In the genomic region with DNA sequence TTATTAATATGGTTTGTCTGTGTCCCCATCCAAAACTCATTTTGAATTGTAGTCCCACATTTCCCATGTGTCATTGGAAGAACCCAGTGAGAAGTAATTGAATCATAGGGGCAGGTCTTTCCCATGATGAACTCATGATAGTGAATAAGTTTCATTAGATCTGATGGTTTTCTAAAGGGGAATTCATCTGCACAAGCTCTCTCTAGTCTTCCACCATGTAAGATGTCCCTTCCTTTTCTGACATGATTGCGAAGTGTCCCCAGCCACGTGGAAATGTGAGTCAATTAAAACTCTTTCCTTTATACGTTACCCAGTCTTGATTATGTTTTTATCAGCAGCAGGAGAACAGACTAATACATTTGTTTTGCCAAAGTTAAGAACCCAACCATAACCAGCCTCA, we compare ENCODE assay signal across 16 cellular contexts.
DNase-seq lines count a peak whose midpoint lies in the region; ATAC-seq and TF ChIP-seq lines count a peak whose summit lies in the region.
"Had no signal": no experiment of that assay in that cellular context is flagged by ENCODE, and none has a peak within 500 bp of the region (broad histone marks: within the 10 kb centered on the region; RNA-seq: fewer than 3 reads in every experiment).

No MANE protein-coding gene starts in this region.

- H3K27me3 Mint-ChIP-seq in T-cell, result peaks cover 2 to 3% of the 10 kb centered on the region in 2 donors

- no peaks in the 10 kb centered on the region for H3K27me3 ChIP-seq in DND-41 (ENCODE audit: insufficient read depth, low read length, poor library complexity)
- no peaks in the 10 kb centered on the region for H3K27me3 ChIP-seq in iPS-20b (ENCODE audit: insufficient read depth, low read length)
- H3K27me3 ChIP-seq: BLaER1 treated with 17β-estradiol and CSF1 and Interleukin-3, amounts not matched to agents 10 nM and 100 nM had no signal

- peak overlapping the region; percentile 7 for H2AFZ ChIP-seq in DND-41 (ENCODE audit: low read depth, low read length)
- H2AFZ ChIP-seq: GM23248 had no signal

- peak; percentile 9 for DNase-seq in CD1c-positive myeloid dendritic cell (ENCODE audit: extremely low spot score)
- DNase-seq in DND-41, result no peak
- no peak for DNase-seq in T-cell
- no peak for DNase-seq in T-helper 9 cell
- no peak for DNase-seq in RPMI8226
- DNase-seq: COR-L47, GM23248, NCI-H1092, NCI-H2107, NCI-H345, NCI-H748 treated with DMSO at 0.1 percent for 48 hours, PC-3 had no signal

- POLR2A ChIA-PET in T-cell (lab: Charles Lee), result interaction anchor here in 1 of 2 donors (0.6 kb wide), 1 partner anchor 104 kb away, joined by 3 read pairs; no protein-coding TSS in a partner anchor

- no peak for TF ChIP-seq CTCF in DND-41 (IDR thresholded peaks at IDR 0.05; ENCODE audit: borderline replicate concordance, extremely low read depth, low read length, poor library complexity, severe bottlenecking)

- H3K4me1 Mint-ChIP-seq in T-cell, result peaks cover 20 to 34% (median 29%) of the 10 kb centered on the region in 3 donors

- no peaks in the 10 kb centered on the region for H3K36me3 Mint-ChIP-seq in T-cell

- H3K4me2 ChIP-seq in DND-41 (ENCODE audit: insufficient read depth, low read length), result no peak overlapping the region

- peak overlapping the region; percentile 92 for H3K27ac ChIP-seq in DND-41 (ENCODE audit: low read length)
- no peak overlapping the region for H3K27ac ChIP-seq in iPS-20b (ENCODE audit: low read length)
- H3K27ac ChIP-seq: BLaER1 treated with 17β-estradiol and CSF1 and Interleukin-3, amounts not matched to agents 10 nM and 100 nM; GM23248 had no signal

- H3K4me1 ChIP-seq in DND-41 (ENCODE audit: insufficient read depth, low read length) (peaks cover 76% of the 10 kb centered on the region), iPS-20b (ENCODE audit: insufficient read depth, low read length) (no peaks in the 10 kb centered on the region)

- no peaks in the 10 kb centered on the region for H3K79me2 ChIP-seq in DND-41 (ENCODE audit: insufficient read depth, low read length)

- ATAC-seq in DND-41 (ENCODE audit: insufficient read depth, low read depth), result no peak
- ATAC-seq in T-cell (replicated peaks in 1 of 4), result peak in 3 of 4 experiments; percentile 21 to 30 (median 23)
- ATAC-seq in HG03469 (IDR thresholded peaks at IDR 0.05; ENCODE audit: unreplicated experiment), result no peak
- ATAC-seq: K562, PC-3 had no signal

- H3K4me3 Mint-ChIP-seq in T-cell, result no peak overlapping the region

- CTCF ChIA-PET in T-cell (lab: Charles Lee), result interaction anchor here (0.9 to 2.3 kb wide), 7 partner anchors 16 to 103 kb away, joined by 3 to 7 read pairs (median 3); no protein-coding TSS in a partner anchor

- H3K9me3 Mint-ChIP-seq in T-cell, result no peaks in the 10 kb centered on the region

- H3K4me3 ChIP-seq in DND-41 (ENCODE audit: low read depth in 1 of 2, low read length in 2 of 2) (no peak overlapping the region), iPS-20b (ENCODE audit: low read length) (0 out of 2 replicates have a peak overlapping the region, but pooled peaks have one; percentile 24)
- H3K4me3 ChIP-seq: BLaER1 treated with 17β-estradiol and CSF1 and Interleukin-3, amounts not matched to agents 10 nM and 100 nM; GM23248; K562 had no signal

- peaks cover 4% of the 10 kb centered on the region for H3K9me3 ChIP-seq in DND-41 (ENCODE audit: insufficient read depth, low read length, severe bottlenecking)
- H3K9me3 ChIP-seq in iPS-20b (ENCODE audit: insufficient read depth, low read depth, low read length), result peaks cover 92% of the 10 kb centered on the region

- no peaks in the 10 kb centered on the region for H3K36me3 ChIP-seq in DND-41 (ENCODE audit: insufficient read depth, low read length)
- no peaks in the 10 kb centered on the region for H3K36me3 ChIP-seq in iPS-20b (ENCODE audit: insufficient read depth, low read depth, low read length)
- H3K36me3 ChIP-seq: BLaER1 treated with 17β-estradiol and CSF1 and Interleukin-3, amounts not matched to agents 10 nM and 100 nM had no signal

- H3K27ac Mint-ChIP-seq in T-cell, result peak overlapping the region; percentile 58 to 76

- H3K9ac ChIP-seq in DND-41 (ENCODE audit: low read depth, low read length) (peak overlapping the region; percentile 50), iPS-20b (ENCODE audit: low read depth, low read length) (no peak overlapping the region)
- H3K9ac ChIP-seq: BLaER1 treated with 17β-estradiol and CSF1 and Interleukin-3, amounts not matched to agents 10 nM and 100 nM; GM23248 had no signal

- no peaks in the 10 kb centered on the region for H4K20me1 ChIP-seq in DND-41 (ENCODE audit: insufficient read depth, low read length)
- H4K20me1 ChIP-seq: BLaER1 treated with 17β-estradiol and CSF1 and Interleukin-3, amounts not matched to agents 10 nM and 100 nM had no signal

Comparison
In these comparisons a context has a peak if more than half of its experiments do, and no peak if none do; other contexts are left out.
1. ATAC-seq: peak in T-cell (3 of 4); none in DND-41 (single experiment) and HG03469 (single experiment).